Comparison of ENCODE assay signal across 8 cellular contexts in the genomic region with DNA sequence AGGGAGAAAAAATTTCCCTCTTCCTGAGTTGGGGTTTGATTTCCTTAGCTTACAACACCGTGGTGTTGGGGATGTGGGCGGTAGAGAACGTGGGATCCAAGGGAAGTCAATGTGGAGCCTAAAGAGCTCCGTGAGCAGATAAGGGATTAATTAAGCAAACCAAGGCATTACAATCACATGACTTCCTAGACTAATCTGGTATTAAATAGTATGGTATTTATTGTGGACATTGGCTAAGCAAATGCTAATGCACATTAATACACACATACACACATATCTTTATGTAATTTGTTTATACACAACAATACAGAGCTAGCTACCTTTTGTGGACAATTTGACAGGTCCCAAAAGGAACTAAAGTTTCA. TPM values are rescaled to one million over a fixed set of nuclear protein-coding genes. Genes with fewer than 3 reads are reported as not detected.
DNase-seq lines count a peak whose midpoint lies in the region; ATAC-seq lines count a peak whose summit lies in the region.

No MANE protein-coding gene starts in this region.

- peak overlapping the region; percentile 97 for H3K27ac Mint-ChIP-seq in T-helper 2 cell treated with Interferon-gamma antibody and Interleukin-4, amounts not matched to agents 5 μg/mL and 100 μg/mL, for 36 hours
- peak overlapping the region; percentile 99 for H3K27ac Mint-ChIP-seq in activated T-helper 17 cell treated with anti-CD3 and anti-CD28 coated beads, Interleukin-2, amount 50 U/mL, for 72 hours

- no peak for DNase-seq in T-helper 2 cell treated with Interferon-gamma antibody and Interleukin-4, amounts not matched to agents 5 μg/mL and 100 μg/mL, for 36 hours (ENCODE audit: low spot score)
- DNase-seq in T-helper 2 cell (no peak), superior temporal gyrus (ENCODE audit: extremely low spot score) (peak; percentile 47), KG1 (lab: John Stamatoyannopoulos, UW) (no peak), EL (no peak)

- no peak for ATAC-seq in activated T-helper 17 cell treated with anti-CD3 and anti-CD28 coated beads, Interleukin-2, amount 50 U/mL, for 72 hours (replicated peaks)
- no peak for ATAC-seq in HG03135 (IDR thresholded peaks at IDR 0.05; ENCODE audit: unreplicated experiment)

- H3K4me1 Mint-ChIP-seq in T-helper 2 cell treated with Interferon-gamma antibody and Interleukin-4, amounts not matched to agents 5 μg/mL and 100 μg/mL, for 36 hours (ENCODE audit: low read depth) = peaks cover 40% of the 10 kb centered on the region
- peaks cover 23% of the 10 kb centered on the region for H3K4me1 Mint-ChIP-seq in activated T-helper 17 cell treated with anti-CD3 and anti-CD28 coated beads, Interleukin-2, amount 50 U/mL, for 72 hours

- no peaks in the 10 kb centered on the region for H3K27me3 Mint-ChIP-seq in T-helper 2 cell treated with Interferon-gamma antibody and Interleukin-4, amounts not matched to agents 5 μg/mL and 100 μg/mL, for 36 hours (ENCODE audit: low read depth)
- no peaks in the 10 kb centered on the region for H3K27me3 Mint-ChIP-seq in activated T-helper 17 cell treated with anti-CD3 and anti-CD28 coated beads, Interleukin-2, amount 50 U/mL, for 72 hours

- H3K9me3 ChIP-seq in iPS-18c (ENCODE audit: control insufficient read depth, insufficient read depth, low read length) = peaks cover 5% of the 10 kb centered on the region

- H3K9me3 Mint-ChIP-seq in T-helper 2 cell treated with Interferon-gamma antibody and Interleukin-4, amounts not matched to agents 5 μg/mL and 100 μg/mL, for 36 hours = no peaks in the 10 kb centered on the region
- no peaks in the 10 kb centered on the region for H3K9me3 Mint-ChIP-seq in activated T-helper 17 cell treated with anti-CD3 and anti-CD28 coated beads, Interleukin-2, amount 50 U/mL, for 72 hours

- H3K36me3 Mint-ChIP-seq in T-helper 2 cell treated with Interferon-gamma antibody and Interleukin-4, amounts not matched to agents 5 μg/mL and 100 μg/mL, for 36 hours (ENCODE audit: low read depth) = peaks cover 8% of the 10 kb centered on the region
- H3K36me3 Mint-ChIP-seq in activated T-helper 17 cell treated with anti-CD3 and anti-CD28 coated beads, Interleukin-2, amount 50 U/mL, for 72 hours (ENCODE audit: low read depth) = peaks cover 42% of the 10 kb centered on the region

- peak overlapping the region; percentile 82 for H3K4me3 ChIP-seq in iPS-18c (ENCODE audit: insufficient read depth, low read depth, low read length)

- peak overlapping the region; percentile 100 for H3K4me3 Mint-ChIP-seq in T-helper 2 cell treated with Interferon-gamma antibody and Interleukin-4, amounts not matched to agents 5 μg/mL and 100 μg/mL, for 36 hours
- H3K4me3 Mint-ChIP-seq in activated T-helper 17 cell treated with anti-CD3 and anti-CD28 coated beads, Interleukin-2, amount 50 U/mL, for 72 hours = peak overlapping the region; percentile 100

RNA-seq across cellular contexts. Expression of a gene that starts 0.8 kb away (rescaled TPM):
- total RNA-seq in activated T-helper 17 cell treated with anti-CD3 and anti-CD28 coated beads, Interleukin-2, amount 50 U/mL, for 72 hours = 10 to 100 TPM; 31.4 to 33.0 TPM

RNA-seq across cellular contexts. Expression of a gene that starts 1.6 kb away (rescaled TPM):
- total RNA-seq in activated T-helper 17 cell treated with anti-CD3 and anti-CD28 coated beads, Interleukin-2, amount 50 U/mL, for 72 hours = 10 to 100 TPM; 61.0 to 96.6 TPM

RNA-seq across cellular contexts. Expression of a gene that starts 7.3 kb away (rescaled TPM):
- total RNA-seq in activated T-helper 17 cell treated with anti-CD3 and anti-CD28 coated beads, Interleukin-2, amount 50 U/mL, for 72 hours = under 1 TPM in 1 of 2 donors, not detected in 1; 0.41 TPM

RNA-seq across cellular contexts. Expression of a gene that starts 33.2 kb away (rescaled TPM):
- 100 to 1,000 TPM; 104 to 114 TPM for total RNA-seq in activated T-helper 17 cell treated with anti-CD3 and anti-CD28 coated beads, Interleukin-2, amount 50 U/mL, for 72 hours

RNA-seq across cellular contexts. Expression of a gene that starts 35.7 kb away (rescaled TPM):
- total RNA-seq in activated T-helper 17 cell treated with anti-CD3 and anti-CD28 coated beads, Interleukin-2, amount 50 U/mL, for 72 hours = 10 to 100 TPM; 31.1 to 43.0 TPM
